9 cellular contexts compared by ENCODE assay signal in the genomic region with DNA sequence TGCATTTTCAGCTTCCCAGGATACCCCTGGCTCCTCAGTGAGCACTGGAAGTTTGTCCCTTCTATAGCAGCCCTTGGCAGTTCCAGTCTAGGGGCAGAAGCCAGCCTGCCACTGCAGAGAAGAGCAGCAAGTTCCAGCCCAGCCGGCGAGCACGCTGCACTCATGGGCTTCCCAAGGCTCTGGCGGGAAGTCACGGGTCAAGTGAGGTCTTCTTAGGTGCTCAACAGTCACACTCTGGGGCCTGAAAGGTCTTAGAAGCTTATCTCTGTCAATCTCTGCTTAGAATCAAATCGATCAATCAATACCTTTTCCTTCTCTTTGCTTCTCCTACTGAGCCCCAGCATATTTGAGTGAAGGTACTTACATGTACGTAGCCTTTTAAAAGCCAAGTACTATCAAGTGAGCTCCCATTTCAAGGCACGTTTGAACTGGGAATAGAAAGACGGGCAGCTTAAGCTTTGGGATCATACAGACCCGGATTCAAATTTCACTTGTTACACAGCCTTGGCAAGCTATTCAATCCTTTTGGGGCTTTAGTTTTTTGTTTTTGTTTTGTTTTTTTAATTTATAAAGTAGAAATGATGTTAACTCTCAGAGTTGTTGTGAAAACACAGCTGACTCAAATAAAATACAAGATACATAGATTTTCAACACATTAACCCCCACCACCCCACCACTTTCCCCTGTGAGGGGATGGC.
DNase-seq lines count a peak whose midpoint lies in the region; ATAC-seq and TF ChIP-seq lines count a peak whose summit lies in the region.
"Had no signal": no experiment of that assay in that cellular context is flagged by ENCODE, and none has a peak within 500 bp of the region (broad histone marks: within the 10 kb centered on the region; RNA-seq: fewer than 3 reads in every experiment).

No MANE protein-coding gene starts in this region.

- H3K27me3 ChIP-seq in heart left ventricle: no peaks in the 10 kb centered on the region
- H3K27me3 ChIP-seq in skeletal muscle tissue (ENCODE audit: control insufficient read depth in 3 of 3, insufficient read depth in 3 of 3, low read length in 3 of 3): no peaks in the 10 kb centered on the region

- H3K36me3 Mint-ChIP-seq in HFFc6 (ENCODE audit: low read depth): peaks cover 92% of the 10 kb centered on the region
- peaks cover 65% of the 10 kb centered on the region for H3K36me3 Mint-ChIP-seq in activated T-helper 1 cell treated with anti-CD3 and anti-CD28 coated beads, Interleukin-12 subunit alpha, Interleukin-12 subunit beta, Interleukin-2, Interleukin-4 antibody, amounts not matched to agents 30 ng/mL and 10 ng/mL and 1 ng/mL, durations not matched to agents 14 hours and 24 hours and 36 hours (ENCODE audit: low read depth)

- peaks cover 9% of the 10 kb centered on the region for H3K9me3 Mint-ChIP-seq in HFFc6
- H3K9me3 Mint-ChIP-seq in activated T-helper 1 cell treated with anti-CD3 and anti-CD28 coated beads, Interleukin-12 subunit alpha, Interleukin-12 subunit beta, Interleukin-2, Interleukin-4 antibody, amounts not matched to agents 30 ng/mL and 10 ng/mL and 1 ng/mL, durations not matched to agents 14 hours and 24 hours and 36 hours: no peaks in the 10 kb centered on the region
- H3K9me3 Mint-ChIP-seq: H9 had no signal

- peaks cover 68% of the 10 kb centered on the region for H3K27me3 Mint-ChIP-seq in HFFc6 (ENCODE audit: insufficient read depth)
- no peaks in the 10 kb centered on the region for H3K27me3 Mint-ChIP-seq in activated T-helper 1 cell treated with anti-CD3 and anti-CD28 coated beads, Interleukin-12 subunit alpha, Interleukin-12 subunit beta, Interleukin-2, Interleukin-4 antibody, amounts not matched to agents 30 ng/mL and 10 ng/mL and 1 ng/mL, durations not matched to agents 14 hours and 24 hours and 36 hours (ENCODE audit: insufficient read depth)

- H3K4me1 Mint-ChIP-seq in HFFc6 (ENCODE audit: low read depth): peaks cover 97% of the 10 kb centered on the region
- H3K4me1 Mint-ChIP-seq in activated T-helper 1 cell treated with anti-CD3 and anti-CD28 coated beads, Interleukin-12 subunit alpha, Interleukin-12 subunit beta, Interleukin-2, Interleukin-4 antibody, amounts not matched to agents 30 ng/mL and 10 ng/mL and 1 ng/mL, durations not matched to agents 14 hours and 24 hours and 36 hours (ENCODE audit: low read depth): peaks cover 36% of the 10 kb centered on the region

- H3K4me3 Mint-ChIP-seq in HFFc6: peak overlapping the region; percentile 75
- no peak overlapping the region for H3K4me3 Mint-ChIP-seq in activated T-helper 1 cell treated with anti-CD3 and anti-CD28 coated beads, Interleukin-12 subunit alpha, Interleukin-12 subunit beta, Interleukin-2, Interleukin-4 antibody, amounts not matched to agents 30 ng/mL and 10 ng/mL and 1 ng/mL, durations not matched to agents 14 hours and 24 hours and 36 hours
- H3K4me3 Mint-ChIP-seq: H9 had no signal

- ATAC-seq in heart left ventricle (peak in 3 of 4 donors; percentile 14 to 44 (median 30)), HG03439 (IDR thresholded peaks at IDR 0.05; ENCODE audit: unreplicated experiment) (no peak), sciatic nerve (no peak)

- no peak for TF ChIP-seq POLR2A in heart left ventricle (IDR thresholded peaks at IDR 0.05)

- no peak for DNase-seq in HFFc6
- no peak for DNase-seq in activated T-helper 1 cell treated with anti-CD3 and anti-CD28 coated beads, Interleukin-12 subunit alpha, Interleukin-12 subunit beta, Interleukin-2, Interleukin-4 antibody, amounts not matched to agents 30 ng/mL and 10 ng/mL and 1 ng/mL, durations not matched to agents 14 hours and 24 hours and 36 hours (ENCODE audit: low spot score)
- no peak for DNase-seq in heart left ventricle
- DNase-seq in HUDEP-2 (lab: John Stamatoyannopoulos, UW; ENCODE audit: unreplicated experiment in 76 of 76): no peak
- no peak for DNase-seq in sciatic nerve (ENCODE audit: low spot score)
- DNase-seq: H9, NCI-H1930 had no signal

- H3K27ac ChIP-seq in heart left ventricle (peak overlapping the region in 3 of 12 donors; percentile 24 to 64 (median 52)), skeletal muscle tissue (ENCODE audit: low read depth, low read length) (peak overlapping the region; percentile 82)

- WGBS in heart left ventricle, 4 donors: 72 to 87% (median 74%) methylated on average over 10 of the region's 10 CpGs

- H3K4me1 ChIP-seq in heart left ventricle (peaks cover 4 to 76% (median 43%) of the 10 kb centered on the region in 12 donors), skeletal muscle tissue (ENCODE audit: control insufficient read depth in 3 of 3, insufficient read depth in 3 of 3, low read length in 3 of 3) (peaks cover 59 to 73% (median 72%) of the 10 kb centered on the region in 3 donors)

- H3K9me3 ChIP-seq in heart left ventricle (no peaks in the 10 kb centered on the region), skeletal muscle tissue (ENCODE audit: control insufficient read depth in 3 of 3, low read length in 3 of 3) (no peaks in the 10 kb centered on the region)

- H3K4me3 ChIP-seq in heart left ventricle (no peak overlapping the region), skeletal muscle tissue (ENCODE audit: low read length in 3 of 3) (peak overlapping the region in 1 of 3 donors; percentile 14)

- H3K36me3 ChIP-seq in heart left ventricle (peaks cover 0 to 94% (median 70%) of the 10 kb centered on the region in 9 donors), skeletal muscle tissue (ENCODE audit: control insufficient read depth in 3 of 3, insufficient read depth in 3 of 3, low read length in 3 of 3) (peaks cover 11 to 49% (median 34%) of the 10 kb centered on the region in 3 donors)

- peak overlapping the region; percentile 34 to 79 (median 66) for H3K9ac ChIP-seq in skeletal muscle tissue (ENCODE audit: low read depth in 1 of 3, low read length in 3 of 3)

- intact Hi-C loops in activated T-helper 1 cell treated with anti-CD3 and anti-CD28 coated beads, Interleukin-12 subunit alpha, Interleukin-12 subunit beta, Interleukin-2, Interleukin-4 antibody, amounts not matched to agents 30 ng/mL and 10 ng/mL and 1 ng/mL, durations not matched to agents 14 hours and 24 hours and 36 hours (cut with micrococcal nuclease): no loop called here
- intact Hi-C loops in heart left ventricle (cut with DNase I): no loop called here
- intact Hi-C loops in sciatic nerve (cut with DNase I): no loop called here

- H3K27ac Mint-ChIP-seq in HFFc6: peak overlapping the region; percentile 94
- peak overlapping the region; percentile 66 for H3K27ac Mint-ChIP-seq in activated T-helper 1 cell treated with anti-CD3 and anti-CD28 coated beads, Interleukin-12 subunit alpha, Interleukin-12 subunit beta, Interleukin-2, Interleukin-4 antibody, amounts not matched to agents 30 ng/mL and 10 ng/mL and 1 ng/mL, durations not matched to agents 14 hours and 24 hours and 36 hours

- no peak for TF ChIP-seq CTCF in HFFc6 (IDR thresholded peaks at IDR 0.05)
- no peak for TF ChIP-seq CTCF in heart left ventricle (IDR thresholded peaks at IDR 0.05)

Comparison
In these comparisons a context has a peak if more than half of its experiments do, and no peak if none do; other contexts are left out.
1. ATAC-seq: peak in heart left ventricle (3 of 4); none in HG03439 (single experiment) and sciatic nerve (single experiment).